ENCODE assay signal across 11 cellular contexts in genomic region chr19:50311723-50312635, GRCh38. TPM values are rescaled to one million over a fixed set of nuclear protein-coding genes. Genes with fewer than 3 reads are reported as not detected.
DNase-seq lines count a peak whose midpoint lies in the region; ATAC-seq and TF ChIP-seq lines count a peak whose summit lies in the region.
"Had no signal": no experiment of that assay in that cellular context is flagged by ENCODE, and none has a peak within 500 bp of the region (broad histone marks: within the 10 kb centered on the region; RNA-seq: fewer than 3 reads in every experiment).

No MANE protein-coding gene starts in this region.

- intact Hi-C loops in left lung (cut with DNase I) = no loop called here
- intact Hi-C loops in transverse colon (cut with DNase I; ENCODE audit: low total_unique reads) = no loop called here
- intact Hi-C loops in colonic mucosa (cut with DNase I) = no loop called here

- 59% methylated on average over 32 of the region's 42 CpGs for WGBS in HUES64
- WGBS in transverse colon (ENCODE audit: low coverage in 1 of 2), 2 donors = 24 to 40% methylated on average over 2 to 38 of the region's 42 CpGs

- ATAC-seq in SK-N-SH treated with all-trans-retinoic acid at 6 μM for 48 hours = peak; percentile 49
- ATAC-seq in left lung = peak; percentile 20
- ATAC-seq: gastrocnemius medialis; stimulated activated effector memory CD8-positive, alpha-beta T cell treated with anti-CD3 and anti-CD28 coated beads, Interleukin-12 subunit alpha, Interleukin-12 subunit beta, amount 100 ng/mL, for 72 hours had no signal

- H3K9me3 ChIP-seq in HUES64 (ENCODE audit: insufficient read depth, low read depth, low read length) = peaks cover 21% of the 10 kb centered on the region
- no peaks in the 10 kb centered on the region for H3K9me3 ChIP-seq in left lung
- no peaks in the 10 kb centered on the region for H3K9me3 ChIP-seq in transverse colon
- H3K9me3 ChIP-seq in colonic mucosa = no peaks in the 10 kb centered on the region
- H3K9me3 ChIP-seq: gastrocnemius medialis, prostate gland had no signal

- H3K36me3 ChIP-seq in HUES64 (ENCODE audit: insufficient read depth, low read length) (no peaks in the 10 kb centered on the region), left lung (peaks cover 0 to 17% of the 10 kb centered on the region in 2 donors), transverse colon (no peaks in the 10 kb centered on the region), colonic mucosa (peaks cover 3% of the 10 kb centered on the region)
- H3K36me3 ChIP-seq: prostate gland had no signal

- peak overlapping the region; percentile 59 for H3K4me3 ChIP-seq in HUES64 (ENCODE audit: low read length)
- no peak overlapping the region for H3K4me3 ChIP-seq in left lung
- H3K4me3 ChIP-seq in transverse colon = no peak overlapping the region
- H3K4me3 ChIP-seq in colonic mucosa = no peak overlapping the region
- H3K4me3 ChIP-seq: gastrocnemius medialis had no signal

- TF ChIP-seq POLR2A in transverse colon (IDR thresholded peaks at IDR 0.05) = no peak

- H3K27ac ChIP-seq in HUES64 (ENCODE audit: low read depth, low read length) (peak overlapping the region; percentile 49; the same call in 1 of the 2 replicates), left lung (no peak overlapping the region), transverse colon (no peak overlapping the region), colonic mucosa (no peak overlapping the region)
- H3K27ac ChIP-seq: gastrocnemius medialis, prostate gland had no signal

- TF ChIP-seq EP300 in transverse colon (IDR thresholded peaks at IDR 0.05; ENCODE audit: low read depth) = no peak

- H3K27me3 ChIP-seq in HUES64 (ENCODE audit: insufficient read depth, low read length) = peaks cover 3% of the 10 kb centered on the region; the same call in 1 of the 2 replicates
- H3K27me3 ChIP-seq in left lung = peaks cover 32 to 75% of the 10 kb centered on the region in 2 donors
- H3K27me3 ChIP-seq in transverse colon = peaks cover 60% of the 10 kb centered on the region
- peaks cover 11% of the 10 kb centered on the region for H3K27me3 ChIP-seq in colonic mucosa

- in situ Hi-C loops in Caki2 (cut with HindIII; ENCODE audit: low pct_unique_long_range_greater_than_20kb, low sequenced_read_pairs) (no loop called here), transverse colon (cut with MboI; ENCODE audit: low pct_ligation_motif_present in 1 of 4, low pct_unique_long_range_greater_than_20kb in 1 of 4, low sequenced_read_pairs in 3 of 4) (no loop called here)

- H3K4me1 ChIP-seq in HUES64 (ENCODE audit: insufficient read depth, low read length) (no peaks in the 10 kb centered on the region), left lung (no peaks in the 10 kb centered on the region), transverse colon (no peaks in the 10 kb centered on the region), colonic mucosa (no peaks in the 10 kb centered on the region)
- H3K4me1 ChIP-seq: gastrocnemius medialis, prostate gland had no signal

- DNase-seq in Caki2 (ENCODE audit: low read depth) (peak; percentile 56), left lung (peak in 1 of 2 donors; percentile 68), transverse colon (no peak), colonic mucosa (no peak), GDM1 (lab: John Stamatoyannopoulos, UW) (no peak)
- DNase-seq in activated CD8-positive, alpha-beta memory T cell treated with anti-CD3 and anti-CD28 coated beads, Interleukin-2, amount 50 U/mL, for 4 hours = no peak
- DNase-seq: gastrocnemius medialis had no signal

- H3K9ac ChIP-seq in HUES64 (ENCODE audit: low read depth, low read length) = 0 out of 2 replicates have a peak overlapping the region, but pooled peaks have one; percentile 44
- H3K9ac ChIP-seq in colonic mucosa (ENCODE audit: low read depth in 2 of 2, low read length in 2 of 2) = no peak overlapping the region

- no peak for TF ChIP-seq CTCF in left lung (IDR thresholded peaks at IDR 0.05)
- no peak for TF ChIP-seq CTCF in transverse colon (IDR thresholded peaks at IDR 0.05)
- no peak for TF ChIP-seq CTCF in colonic mucosa (IDR thresholded peaks at IDR 0.05)

TF ChIP-seq in SK-N-SH treated with all-trans-retinoic acid at 6 μM for 48 hours, 23 proteins besides CTCF, POLR2A, EP300 and RAD21:
- TF ChIP-seq TCF4 (CRISPR knock-in tag; IDR thresholded peaks at IDR 0.05; ENCODE audit: borderline replicate concordance) = no peak
- no peak for TF ChIP-seq CSDC2 (CRISPR knock-in tag; IDR thresholded peaks at IDR 0.05)
- no peak for TF ChIP-seq ZNF565 (CRISPR knock-in tag; conservative IDR thresholded peaks at IDR 0.05; ENCODE audit: low read depth)
- TF ChIP-seq RARB (CRISPR knock-in tag; IDR thresholded peaks at IDR 0.05) = no peak
- TF ChIP-seq ZNF70 (CRISPR knock-in tag; IDR thresholded peaks at IDR 0.05) = no peak
- TF ChIP-seq OSR1 (CRISPR knock-in tag; IDR thresholded peaks at IDR 0.05) = no peak
- no peak for TF ChIP-seq ARNTL (CRISPR knock-in tag; IDR thresholded peaks at IDR 0.05; ENCODE audit: borderline replicate concordance, low read depth)

RNA-seq across cellular contexts. Expression of gene KCNC3, which starts 17.2 kb away (rescaled TPM):
- 0.49 and 0.74 TPM in 2 replicates for total RNA-seq in Caki2 (2014; rRNA removed; shearing (Covaris generic); ENCODE audit: low replicate concordance)
- polyA plus RNA-seq in HUES64 (2013, experiment 1 of 2) = 2.2 TPM
- 2.5 TPM for polyA plus RNA-seq in HUES64 (2013, experiment 2 of 2)
- total RNA-seq in left lung (10 to 100 TPM in 1 of 2 donors, 1 to 10 TPM in 1; 8.5 to 14.7 TPM), transverse colon (under 1 TPM; 0.27 to 0.64 (median 0.49) TPM), colonic mucosa (1 to 10 TPM in 1 of 2 donors, under 1 TPM in 1; 0.61 to 1.0 TPM)

RNA-seq across cellular contexts. Expression of gene NAPSA, which starts 53.5 kb away (rescaled TPM):
- 0.61 TPM in 1 of 2 replicates, not detected in the other for total RNA-seq in Caki2 (2014; rRNA removed; shearing (Covaris generic); ENCODE audit: low replicate concordance)
- not detected for polyA plus RNA-seq in HUES64 (2013, experiment 1 of 2)
- polyA plus RNA-seq in HUES64 (2013, experiment 2 of 2) = not detected
- total RNA-seq in left lung = 1,000 to 10,000 TPM; 1,284 to 3,296 TPM
- 1 to 10 TPM; 1.6 to 5.0 (median 3.1) TPM for total RNA-seq in transverse colon
- total RNA-seq in colonic mucosa = 1 to 10 TPM; 1.9 to 6.1 TPM

Comparison
In these comparisons a context has a peak if more than half of its experiments do, and no peak if none do; other contexts are left out.
1. RNA of gene NAPSA, which starts 53.5 kb away (total RNA-seq): 1,284 to 3,296 TPM in left lung; 1.9 to 6.1 TPM in colonic mucosa, 1.6 to 5.0 TPM in transverse colon and 0.61 TPM in Caki2; every median in the first group is over 100 times any median in the second.